In genomic region chr9:89058906-89059305, GRCh38 we compare ENCODE assay signal across 1 cellular context.
TF ChIP-seq lines count a peak whose summit lies in the region.

No MANE protein-coding gene starts in this region.

TF ChIP-seq in H1, 55 proteins besides CTCF, POLR2A, EP300 and RAD21:
- TF ChIP-seq SP2 (IDR thresholded peaks at IDR 0.05; ENCODE audit: low read length) (no peak), SP4 (IDR thresholded peaks at IDR 0.05; ENCODE audit: low read length) (no peak), KDM5A (IDR thresholded peaks at IDR 0.05; ENCODE audit: low read length) (no peak), RFX5 (IDR thresholded peaks at IDR 0.05; ENCODE audit: borderline replicate concordance, low read depth, low read length) (no peak), EZH2 (IDR thresholded peaks at IDR 0.05; ENCODE audit: low read depth, low read length, severe bottlenecking) (no peak), SUZ12 (IDR thresholded peaks at IDR 0.05; ENCODE audit: low read length) (no peak), JUND (IDR thresholded peaks at IDR 0.05; ENCODE audit: low read length) (no peak), ZNF274 (IDR thresholded peaks at IDR 0.05; ENCODE audit: borderline replicate concordance, extremely low read depth, low read length) (no peak), POLR2AphosphoS5 (IDR thresholded peaks at IDR 0.05; ENCODE audit: low read depth, low read length) (no peak), NANOG (IDR thresholded peaks at IDR 0.05; ENCODE audit: insufficient read depth, low read depth, low read length, poor library complexity, severe bottlenecking) (no peak), BACH1 (IDR thresholded peaks at IDR 0.05; ENCODE audit: low read length) (no peak), TAF1 (IDR thresholded peaks at IDR 0.05; ENCODE audit: low read depth, low read length) (no peak), RXRA (IDR thresholded peaks at IDR 0.05; ENCODE audit: insufficient read depth, low read depth, low read length) (no peak), CHD7 (IDR thresholded peaks at IDR 0.05; ENCODE audit: insufficient replicate concordance, low read length) (no peak), CEBPB (IDR thresholded peaks at IDR 0.05; ENCODE audit: low read depth, low read length) (no peak)
